ENCODE assay signal across 8 cellular contexts in the genomic region with DNA sequence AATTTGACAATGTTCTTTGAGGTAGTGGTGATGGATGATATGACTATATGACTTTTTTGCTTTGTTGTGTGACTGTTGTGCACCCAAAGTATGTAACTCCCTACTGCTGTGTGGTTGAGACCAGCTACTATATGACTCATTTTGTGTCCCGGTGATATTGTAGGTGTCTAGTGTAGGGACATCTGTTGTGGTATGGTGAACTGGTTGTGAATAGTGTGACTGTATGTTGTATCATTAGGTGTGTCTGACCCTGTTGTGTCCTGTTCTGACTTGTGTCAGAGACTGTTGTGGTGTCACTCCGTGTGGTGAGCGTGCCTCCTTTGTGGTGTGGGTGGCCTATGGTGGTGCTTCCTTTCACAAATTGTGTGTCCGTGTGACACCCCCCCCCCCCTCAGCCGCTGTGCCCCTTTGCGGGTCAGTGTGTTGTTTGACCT. TPM values are rescaled to one million over a fixed set of nuclear protein-coding genes. Genes with fewer than 3 reads are reported as not detected.
DNase-seq lines count a peak whose midpoint lies in the region; ATAC-seq and TF ChIP-seq lines count a peak whose summit lies in the region.

No MANE protein-coding gene starts in this region.

- 13% methylated on average over 6 of the region's 6 CpGs for WGBS in SK-N-SH (ENCODE audit: low lambda C conversion rate)
- WGBS in liver, result 2% methylated on average over 6 of the region's 6 CpGs
- WGBS in testis, 2 donors, result 24 to 29% methylated on average over 4 of the region's 6 CpGs

- peaks cover 38% of the 10 kb centered on the region for H3F3A ChIP-seq in SK-N-SH (replicated peaks; ENCODE audit: insufficient read depth)

- CTCF ChIA-PET in SK-N-SH (lab: Yijun Ruan, JAX), result interaction anchor here (0.6 to 22.4 kb wide), 11 partner anchors 12 to 214 kb away, joined by 3 to 627 read pairs (median 53); a partner anchor contains a TSS

- no peak for TF ChIP-seq RAD21 in SK-N-SH (IDR thresholded peaks at IDR 0.05; ENCODE audit: low read length)
- TF ChIP-seq RAD21 in liver (IDR thresholded peaks at IDR 0.05), result no peak

- no peaks in the 10 kb centered on the region for H3K36me3 Mint-ChIP-seq in IgD-negative memory B cell

- H3K36me3 ChIP-seq in SK-N-SH (replicated peaks in 1 of 2; ENCODE audit: control insufficient read depth in 1 of 2, insufficient read depth in 2 of 2, low read length in 1 of 2), result peaks cover 0 to 5% of the 10 kb centered on the region in 2 experiments
- H3K36me3 ChIP-seq in liver (ENCODE audit: control insufficient read depth in 4 of 4, insufficient read depth in 3 of 4, low read depth in 1 of 4, low read length in 3 of 4), result no peaks in the 10 kb centered on the region
- no peaks in the 10 kb centered on the region for H3K36me3 ChIP-seq in testis (ENCODE audit: low read depth, missing control alignments)

- TF ChIP-seq CTCF in SK-N-SH (IDR thresholded peaks at IDR 0.05), result no peak
- no peak for TF ChIP-seq CTCF in liver (IDR thresholded peaks at IDR 0.05; ENCODE audit: low read depth, low read length, missing input control)
- no peak for TF ChIP-seq CTCF in testis (IDR thresholded peaks at IDR 0.05)

- DNase-seq in SK-N-SH, result no peak
- DNase-seq in testis, result no peak
- DNase-seq in NCI-H2196 (lab: John Stamatoyannopoulos, UW; ENCODE audit: unreplicated experiment), result no peak

- peak overlapping the region; percentile 90 to 98 (median 98) for H3K27ac Mint-ChIP-seq in IgD-negative memory B cell

- no peaks in the 10 kb centered on the region for H3K9me3 ChIP-seq in SK-N-SH
- H3K9me3 ChIP-seq in liver (ENCODE audit: control insufficient read depth in 4 of 4, low read length in 3 of 4), result no peaks in the 10 kb centered on the region
- H3K9me3 ChIP-seq in testis, result no peaks in the 10 kb centered on the region

- peak overlapping the region; percentile 83 to 94 (median 87) for H3K4me3 Mint-ChIP-seq in IgD-negative memory B cell

- H3K9ac ChIP-seq in SK-N-SH (no peak overlapping the region; the same call in 1 of the 2 replicates), liver (ENCODE audit: low read depth in 1 of 2, low read length in 2 of 2) (peak overlapping the region; percentile 8 to 26)

- H3K27me3 ChIP-seq in SK-N-SH (ENCODE audit: insufficient read depth) (no peaks in the 10 kb centered on the region), liver (ENCODE audit: control insufficient read depth in 4 of 4, insufficient read depth in 4 of 4, low read length in 3 of 4) (no peaks in the 10 kb centered on the region), testis (no peaks in the 10 kb centered on the region)

- H3K4me1 Mint-ChIP-seq in IgD-negative memory B cell, result peaks cover 32 to 60% (median 52%) of the 10 kb centered on the region in 3 donors

- peaks cover 45 to 65% of the 10 kb centered on the region in 2 experiments for H3K4me1 ChIP-seq in SK-N-SH (ENCODE audit: control insufficient read depth in 1 of 2, insufficient read depth in 2 of 2, low read depth in 1 of 2, low read length in 1 of 2)
- peaks cover 30 to 65% (median 52%) of the 10 kb centered on the region in 4 donors for H3K4me1 ChIP-seq in liver (ENCODE audit: control insufficient read depth in 4 of 4, insufficient read depth in 4 of 4, low read length in 3 of 4)
- peaks cover 56% of the 10 kb centered on the region for H3K4me1 ChIP-seq in testis

- intact Hi-C loops in testis (cut with DNase I; ENCODE audit: low total_unique reads), result loop anchor here (10.0 kb wide), 1 partner anchor 58 kb away; no protein-coding TSS in a partner anchor

- POLR2A ChIA-PET in SK-N-SH (lab: Yijun Ruan, JAX), result interaction anchor here (0.6 to 5.6 kb wide), 10 partner anchors 12 to 129 kb away, joined by 3 to 130 read pairs (median 14); a partner anchor contains a TSS

- H2AFZ ChIP-seq in SK-N-SH (ENCODE audit: low read depth), result no peak overlapping the region

- TF ChIP-seq POLR2A in testis (IDR thresholded peaks at IDR 0.05), result no peak

- H3K27ac ChIP-seq in SK-N-SH (ENCODE audit: low read depth in 2 of 2, low read length in 1 of 2) (peak overlapping the region; percentile 83 to 99), angular gyrus (ENCODE audit: low read depth, low read length) (peak overlapping the region; percentile 11), liver (ENCODE audit: low read depth in 1 of 2, low read length in 2 of 2) (peak overlapping the region; percentile 97 to 99), testis (peak overlapping the region; percentile 78 to 79)

- H3K9me3 Mint-ChIP-seq in IgD-negative memory B cell, result no peaks in the 10 kb centered on the region

- H3K4me3 ChIP-seq in SK-N-SH (ENCODE audit: low read depth in 2 of 2, low read length in 1 of 2) (peak overlapping the region; percentile 42 to 59), liver (ENCODE audit: low read depth in 1 of 3, low read length in 3 of 3) (peak overlapping the region in 2 of 3 donors; percentile 1 to 56), testis (peak overlapping the region; percentile 25 to 67)

- H4K20me1 ChIP-seq in SK-N-SH (ENCODE audit: insufficient read depth), result no peaks in the 10 kb centered on the region; the same call in 1 of the 2 replicates

- H3K9me2 ChIP-seq in SK-N-SH, result no peaks in the 10 kb centered on the region

- H3K79me2 ChIP-seq in SK-N-SH (ENCODE audit: insufficient read depth), result peaks cover 28% of the 10 kb centered on the region; the same call in 1 of the 2 replicates

- H3K4me2 ChIP-seq in SK-N-SH, result peak overlapping the region; percentile 87

- TF ChIP-seq EP300 in SK-N-SH (IDR thresholded peaks at IDR 0.05; ENCODE audit: borderline replicate concordance in 1 of 2, low read depth in 1 of 2, low read length in 1 of 2), result no peak

- H3K27me3 Mint-ChIP-seq in IgD-negative memory B cell, result no peaks in the 10 kb centered on the region

- ATAC-seq in SK-N-SH treated with all-trans-retinoic acid at 6 μM for 48 hours (no peak), GM18867 (IDR thresholded peaks at IDR 0.05; ENCODE audit: unreplicated experiment) (no peak)

TF ChIP-seq in SK-N-SH, 30 proteins besides CTCF, POLR2A, EP300 and RAD21 (continues in another document):
- TF ChIP-seq EZH2phosphoT487 (IDR thresholded peaks at IDR 0.05; ENCODE audit: borderline replicate concordance, low read depth) (no peak), NRF1 (IDR thresholded peaks at IDR 0.05; ENCODE audit: low read depth, low read length) (no peak), MEF2A (IDR thresholded peaks at IDR 0.05; ENCODE audit: borderline replicate concordance, low read depth) (no peak), SMC3 (IDR thresholded peaks at IDR 0.05; ENCODE audit: low read depth, low read length) (no peak), JUND (IDR thresholded peaks at IDR 0.05) (no peak), FOSL2 (IDR thresholded peaks at IDR 0.05; ENCODE audit: borderline replicate concordance, low read depth) (no peak), CHD2 (IDR thresholded peaks at IDR 0.05; ENCODE audit: low read length, partially characterized antibody) (no peak)
- TF ChIP-seq, protein P1, sequence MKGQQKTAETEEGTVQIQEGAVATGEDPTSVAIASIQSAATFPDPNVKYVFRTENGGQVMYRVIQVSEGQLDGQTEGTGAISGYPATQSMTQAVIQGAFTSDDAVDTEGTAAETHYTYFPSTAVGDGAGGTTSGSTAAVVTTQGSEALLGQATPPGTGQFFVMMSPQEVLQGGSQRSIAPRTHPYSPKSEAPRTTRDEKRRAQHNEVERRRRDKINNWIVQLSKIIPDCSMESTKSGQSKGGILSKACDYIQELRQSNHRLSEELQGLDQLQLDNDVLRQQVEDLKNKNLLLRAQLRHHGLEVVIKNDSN (IDR thresholded peaks at IDR 0.05; ENCODE audit: borderline replicate concordance, low read depth), result no peak

TF ChIP-seq in SK-N-SH treated with all-trans-retinoic acid at 6 μM for 48 hours, 23 proteins besides CTCF, POLR2A, EP300 and RAD21 (continues in another document):
- no peak for TF ChIP-seq ZNF8 (CRISPR knock-in tag; IDR thresholded peaks at IDR 0.05)
- TF ChIP-seq ZFP30 (CRISPR knock-in tag; IDR thresholded peaks at IDR 0.05), result no peak
- no peak for TF ChIP-seq TCF4 (CRISPR knock-in tag; IDR thresholded peaks at IDR 0.05; ENCODE audit: borderline replicate concordance)
- TF ChIP-seq ZC3H10 (CRISPR knock-in tag; IDR thresholded peaks at IDR 0.05), result no peak
- no peak for TF ChIP-seq CSDC2 (CRISPR knock-in tag; IDR thresholded peaks at IDR 0.05)

TF ChIP-seq in liver, 16 proteins besides CTCF, POLR2A, EP300 and RAD21 (continues in another document):
- TF ChIP-seq TAF1 (conservative IDR thresholded peaks at IDR 0.05) (no peak), FOXA2 (IDR thresholded peaks at IDR 0.05) (no peak)
- TF ChIP-seq, protein P2, sequence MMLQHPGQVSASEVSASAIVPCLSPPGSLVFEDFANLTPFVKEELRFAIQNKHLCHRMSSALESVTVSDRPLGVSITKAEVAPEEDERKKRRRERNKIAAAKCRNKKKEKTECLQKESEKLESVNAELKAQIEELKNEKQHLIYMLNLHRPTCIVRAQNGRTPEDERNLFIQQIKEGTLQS (IDR thresholded peaks at IDR 0.05), result no peak
- TF ChIP-seq, protein P3, sequence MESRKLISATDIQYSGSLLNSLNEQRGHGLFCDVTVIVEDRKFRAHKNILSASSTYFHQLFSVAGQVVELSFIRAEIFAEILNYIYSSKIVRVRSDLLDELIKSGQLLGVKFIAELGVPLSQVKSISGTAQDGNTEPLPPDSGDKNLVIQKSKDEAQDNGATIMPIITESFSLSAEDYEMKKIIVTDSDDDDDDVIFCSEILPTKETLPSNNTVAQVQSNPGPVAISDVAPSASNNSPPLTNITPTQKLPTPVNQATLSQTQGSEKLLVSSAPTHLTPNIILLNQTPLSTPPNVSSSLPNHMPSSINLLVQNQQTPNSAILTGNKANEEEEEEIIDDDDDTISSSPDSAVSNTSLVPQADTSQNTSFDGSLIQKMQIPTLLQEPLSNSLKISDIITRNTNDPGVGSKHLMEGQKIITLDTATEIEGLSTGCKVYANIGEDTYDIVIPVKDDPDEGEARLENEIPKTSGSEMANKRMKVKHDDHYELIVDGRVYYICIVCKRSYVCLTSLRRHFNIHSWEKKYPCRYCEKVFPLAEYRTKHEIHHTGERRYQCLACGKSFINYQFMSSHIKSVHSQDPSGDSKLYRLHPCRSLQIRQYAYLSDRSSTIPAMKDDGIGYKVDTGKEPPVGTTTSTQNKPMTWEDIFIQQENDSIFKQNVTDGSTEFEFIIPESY (IDR thresholded peaks at IDR 0.05), result no peak

RNA-seq across cellular contexts. Expression of a gene that starts 11.2 kb away (rescaled TPM):
- 47.4 and 52.9 TPM in 2 replicates for polyA plus RNA-seq in SK-N-SH (2012; rRNA removed)
- 32.6 and 46.5 TPM in 2 replicates for polyA plus RNA-seq in SK-N-SH (2012; cell fraction: cytosol; rRNA removed)
- 35.1 and 38.6 TPM in 2 replicates for polyA plus RNA-seq in SK-N-SH (2012; cell fraction: nucleus; rRNA removed)
- polyA plus RNA-seq in IgD-negative memory B cell, result 447 TPM
- 10 to 100 TPM; 59.1 to 78.6 TPM for total RNA-seq in liver
- 10 to 100 TPM; 40.6 to 70.0 TPM for polyA plus RNA-seq in liver
- total RNA-seq in testis, result 10 to 100 TPM; 71.1 to 78.3 TPM
- polyA plus RNA-seq in testis (ENCODE audit: insufficient read depth, low read depth, low replicate concordance), result 94.7 TPM

Comparison
In these comparisons a context has a peak if more than half of its experiments do, and no peak if none do; other contexts are left out.
1. H3K27ac ChIP-seq: peak in every context shown above with its lines; median percentile 98 in liver; 91 in SK-N-SH; 78 in testis; 11 in angular gyrus.